ENCODE assay signal across 1 cellular context in the genomic region with DNA sequence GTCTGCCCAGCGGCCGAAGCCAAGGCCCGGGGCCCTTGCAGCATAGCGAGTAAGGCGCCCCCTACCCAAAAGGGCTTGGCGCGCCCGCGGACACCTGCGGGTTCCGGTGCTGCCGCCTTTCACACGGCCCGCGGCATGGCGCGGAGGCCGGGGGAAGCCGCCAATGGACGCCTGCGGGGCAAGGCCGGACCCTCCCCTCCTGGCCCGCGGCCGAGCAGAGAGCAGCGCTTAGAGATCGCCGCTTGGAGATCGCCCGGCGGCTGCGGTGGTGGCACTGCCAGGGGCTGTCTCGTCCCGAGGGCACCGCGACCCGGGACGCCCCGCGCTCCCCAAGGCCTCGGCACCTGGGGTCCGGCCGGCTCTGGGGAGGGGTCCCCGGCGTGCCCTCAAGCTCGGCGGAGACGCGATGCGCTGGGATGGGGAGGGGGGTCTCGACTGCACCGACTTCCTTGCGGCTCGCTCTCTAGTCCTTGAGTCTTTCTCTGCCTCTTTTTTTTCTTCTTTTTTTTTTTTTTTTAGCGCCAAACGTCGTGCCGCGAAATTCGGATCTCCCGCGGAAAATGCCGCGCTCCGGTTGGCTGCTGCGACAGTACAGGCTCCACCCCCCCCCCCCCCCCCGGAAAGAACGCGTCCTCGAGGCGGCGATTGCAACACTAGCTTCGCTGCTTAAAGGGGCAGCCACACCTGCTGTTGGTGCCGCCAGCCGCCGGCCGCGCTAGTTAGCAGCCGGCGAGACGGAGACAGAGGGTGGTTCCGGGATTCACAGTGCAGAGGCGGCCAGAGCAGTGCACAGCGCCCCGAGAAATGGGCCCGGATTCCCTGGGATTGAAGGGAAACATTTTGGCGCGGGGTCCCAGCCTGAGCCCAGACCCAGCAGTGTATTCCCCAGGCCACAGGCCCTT.
TF ChIP-seq lines count a peak whose summit lies in the region.

A gene with protein sequence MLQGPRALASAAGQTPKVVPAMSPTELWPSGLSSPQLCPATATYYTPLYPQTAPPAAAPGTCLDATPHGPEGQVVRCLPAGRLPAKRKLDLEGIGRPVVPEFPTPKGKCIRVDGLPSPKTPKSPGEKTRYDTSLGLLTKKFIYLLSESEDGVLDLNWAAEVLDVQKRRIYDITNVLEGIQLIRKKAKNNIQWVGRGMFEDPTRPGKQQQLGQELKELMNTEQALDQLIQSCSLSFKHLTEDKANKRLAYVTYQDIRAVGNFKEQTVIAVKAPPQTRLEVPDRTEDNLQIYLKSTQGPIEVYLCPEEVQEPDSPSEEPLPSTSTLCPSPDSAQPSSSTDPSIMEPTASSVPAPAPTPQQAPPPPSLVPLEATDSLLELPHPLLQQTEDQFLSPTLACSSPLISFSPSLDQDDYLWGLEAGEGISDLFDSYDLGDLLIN (minus strand): TSS at position 484 of the 902 bp plus-strand sequence. CDS start 440 bp downstream, at position 44.

TF ChIP-seq in HepG2, 621 proteins besides CTCF, POLR2A, EP300 and RAD21 (continued from another document and continues in another):
- TF ChIP-seq ZNF441 (CRISPR knock-in tag; IDR thresholded peaks at IDR 0.05; ENCODE audit: borderline replicate concordance), result 0 out of 2 replicates have a peak, but pooled peaks have one; percentile 56
- no peak for TF ChIP-seq XBP1 (CRISPR knock-in tag; IDR thresholded peaks at IDR 0.05)
- TF ChIP-seq ZNF768 (CRISPR knock-in tag; IDR thresholded peaks at IDR 0.05), result peak; percentile 94
- no peak for TF ChIP-seq ZNF160 (CRISPR knock-in tag; IDR thresholded peaks at IDR 0.05)
- TF ChIP-seq, protein P1, sequence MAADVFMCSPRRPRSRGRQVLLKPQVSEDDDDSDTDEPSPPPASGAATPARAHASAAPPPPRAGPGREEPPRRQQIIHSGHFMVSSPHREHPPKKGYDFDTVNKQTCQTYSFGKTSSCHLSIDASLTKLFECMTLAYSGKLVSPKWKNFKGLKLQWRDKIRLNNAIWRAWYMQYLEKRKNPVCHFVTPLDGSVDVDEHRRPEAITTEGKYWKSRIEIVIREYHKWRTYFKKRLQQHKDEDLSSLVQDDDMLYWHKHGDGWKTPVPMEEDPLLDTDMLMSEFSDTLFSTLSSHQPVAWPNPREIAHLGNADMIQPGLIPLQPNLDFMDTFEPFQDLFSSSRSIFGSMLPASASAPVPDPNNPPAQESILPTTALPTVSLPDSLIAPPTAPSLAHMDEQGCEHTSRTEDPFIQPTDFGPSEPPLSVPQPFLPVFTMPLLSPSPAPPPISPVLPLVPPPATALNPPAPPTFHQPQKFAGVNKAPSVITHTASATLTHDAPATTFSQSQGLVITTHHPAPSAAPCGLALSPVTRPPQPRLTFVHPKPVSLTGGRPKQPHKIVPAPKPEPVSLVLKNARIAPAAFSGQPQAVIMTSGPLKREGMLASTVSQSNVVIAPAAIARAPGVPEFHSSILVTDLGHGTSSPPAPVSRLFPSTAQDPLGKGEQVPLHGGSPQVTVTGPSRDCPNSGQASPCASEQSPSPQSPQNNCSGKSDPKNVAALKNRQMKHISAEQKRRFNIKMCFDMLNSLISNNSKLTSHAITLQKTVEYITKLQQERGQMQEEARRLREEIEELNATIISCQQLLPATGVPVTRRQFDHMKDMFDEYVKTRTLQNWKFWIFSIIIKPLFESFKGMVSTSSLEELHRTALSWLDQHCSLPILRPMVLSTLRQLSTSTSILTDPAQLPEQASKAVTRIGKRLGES (CRISPR knock-in tag; IDR thresholded peaks at IDR 0.05; ENCODE audit: borderline replicate concordance), result no peak; the same call in 1 of the 2 replicates
- TF ChIP-seq DNMT3B (CRISPR knock-in tag; conservative IDR thresholded peaks at IDR 0.05), result no peak
- TF ChIP-seq, protein P2, sequence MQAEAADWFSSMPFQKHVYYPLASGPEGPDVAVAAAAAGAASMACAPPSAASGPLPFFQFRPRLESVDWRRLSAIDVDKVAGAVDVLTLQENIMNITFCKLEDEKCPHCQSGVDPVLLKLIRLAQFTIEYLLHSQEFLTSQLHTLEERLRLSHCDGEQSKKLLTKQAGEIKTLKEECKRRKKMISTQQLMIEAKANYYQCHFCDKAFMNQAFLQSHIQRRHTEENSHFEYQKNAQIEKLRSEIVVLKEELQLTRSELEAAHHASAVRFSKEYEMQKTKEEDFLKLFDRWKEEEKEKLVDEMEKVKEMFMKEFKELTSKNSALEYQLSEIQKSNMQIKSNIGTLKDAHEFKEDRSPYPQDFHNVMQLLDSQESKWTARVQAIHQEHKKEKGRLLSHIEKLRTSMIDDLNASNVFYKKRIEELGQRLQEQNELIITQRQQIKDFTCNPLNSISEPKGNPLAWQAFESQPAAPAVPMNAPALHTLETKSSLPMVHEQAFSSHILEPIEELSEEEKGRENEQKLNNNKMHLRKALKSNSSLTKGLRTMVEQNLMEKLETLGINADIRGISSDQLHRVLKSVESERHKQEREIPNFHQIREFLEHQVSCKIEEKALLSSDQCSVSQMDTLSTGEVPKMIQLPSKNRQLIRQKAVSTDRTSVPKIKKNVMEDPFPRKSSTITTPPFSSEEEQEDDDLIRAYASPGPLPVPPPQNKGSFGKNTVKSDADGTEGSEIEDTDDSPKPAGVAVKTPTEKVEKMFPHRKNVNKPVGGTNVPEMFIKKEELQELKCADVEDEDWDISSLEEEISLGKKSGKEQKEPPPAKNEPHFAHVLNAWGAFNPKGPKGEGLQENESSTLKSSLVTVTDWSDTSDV (CRISPR knock-in tag; IDR thresholded peaks at IDR 0.05), result 0 out of 2 replicates have a peak, but pooled peaks have one; percentile 57
- TF ChIP-seq SKI (IDR thresholded peaks at IDR 0.05; ENCODE audit: partially characterized antibody), result peak; percentile 61
- 0 out of 2 replicates have a peak, but pooled peaks have one; percentile 22 for TF ChIP-seq ZBTB3 (CRISPR knock-in tag; IDR thresholded peaks at IDR 0.05; ENCODE audit: borderline replicate concordance, low read depth)
- peak; percentile 13; the same call in 1 of the 2 replicates for TF ChIP-seq ZNF124 (CRISPR knock-in tag; IDR thresholded peaks at IDR 0.05)
- TF ChIP-seq ZBTB42 (CRISPR knock-in tag; IDR thresholded peaks at IDR 0.05), result no peak
- no peak for TF ChIP-seq TRIM24 (CRISPR knock-in tag; IDR thresholded peaks at IDR 0.05)
- peak; percentile 50; the same call in 1 of the 2 replicates for TF ChIP-seq ZNF670 (CRISPR knock-in tag; IDR thresholded peaks at IDR 0.05; ENCODE audit: borderline replicate concordance)
- TF ChIP-seq TAF1 (CRISPR knock-in tag; IDR thresholded peaks at IDR 0.05), result peak; percentile 11; the same call in 1 of the 2 replicates
- TF ChIP-seq, protein P3, sequence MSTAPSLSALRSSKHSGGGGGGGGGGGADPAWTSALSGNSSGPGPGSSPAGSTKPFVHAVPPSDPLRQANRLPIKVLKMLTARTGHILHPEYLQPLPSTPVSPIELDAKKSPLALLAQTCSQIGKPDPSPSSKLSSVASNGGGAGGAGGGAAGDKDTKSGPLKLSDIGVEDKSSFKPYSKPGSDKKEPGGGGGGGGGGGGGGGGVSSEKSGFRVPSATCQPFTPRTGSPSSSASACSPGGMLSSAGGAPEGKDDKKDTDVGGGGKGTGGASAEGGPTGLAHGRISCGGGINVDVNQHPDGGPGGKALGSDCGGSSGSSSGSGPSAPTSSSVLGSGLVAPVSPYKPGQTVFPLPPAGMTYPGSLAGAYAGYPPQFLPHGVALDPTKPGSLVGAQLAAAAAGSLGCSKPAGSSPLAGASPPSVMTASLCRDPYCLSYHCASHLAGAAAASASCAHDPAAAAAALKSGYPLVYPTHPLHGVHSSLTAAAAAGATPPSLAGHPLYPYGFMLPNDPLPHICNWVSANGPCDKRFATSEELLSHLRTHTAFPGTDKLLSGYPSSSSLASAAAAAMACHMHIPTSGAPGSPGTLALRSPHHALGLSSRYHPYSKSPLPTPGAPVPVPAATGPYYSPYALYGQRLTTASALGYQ (CRISPR knock-in tag; IDR thresholded peaks at IDR 0.05), result no peak
- TF ChIP-seq, protein P4, sequence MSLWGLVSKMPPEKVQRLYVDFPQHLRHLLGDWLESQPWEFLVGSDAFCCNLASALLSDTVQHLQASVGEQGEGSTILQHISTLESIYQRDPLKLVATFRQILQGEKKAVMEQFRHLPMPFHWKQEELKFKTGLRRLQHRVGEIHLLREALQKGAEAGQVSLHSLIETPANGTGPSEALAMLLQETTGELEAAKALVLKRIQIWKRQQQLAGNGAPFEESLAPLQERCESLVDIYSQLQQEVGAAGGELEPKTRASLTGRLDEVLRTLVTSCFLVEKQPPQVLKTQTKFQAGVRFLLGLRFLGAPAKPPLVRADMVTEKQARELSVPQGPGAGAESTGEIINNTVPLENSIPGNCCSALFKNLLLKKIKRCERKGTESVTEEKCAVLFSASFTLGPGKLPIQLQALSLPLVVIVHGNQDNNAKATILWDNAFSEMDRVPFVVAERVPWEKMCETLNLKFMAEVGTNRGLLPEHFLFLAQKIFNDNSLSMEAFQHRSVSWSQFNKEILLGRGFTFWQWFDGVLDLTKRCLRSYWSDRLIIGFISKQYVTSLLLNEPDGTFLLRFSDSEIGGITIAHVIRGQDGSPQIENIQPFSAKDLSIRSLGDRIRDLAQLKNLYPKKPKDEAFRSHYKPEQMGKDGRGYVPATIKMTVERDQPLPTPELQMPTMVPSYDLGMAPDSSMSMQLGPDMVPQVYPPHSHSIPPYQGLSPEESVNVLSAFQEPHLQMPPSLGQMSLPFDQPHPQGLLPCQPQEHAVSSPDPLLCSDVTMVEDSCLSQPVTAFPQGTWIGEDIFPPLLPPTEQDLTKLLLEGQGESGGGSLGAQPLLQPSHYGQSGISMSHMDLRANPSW (CRISPR knock-in tag; IDR thresholded peaks at IDR 0.05; ENCODE audit: borderline replicate concordance), result peak; percentile 24; the same call in 1 of the 2 replicates
- peak; percentile 68 for TF ChIP-seq NFYB (CRISPR knock-in tag; IDR thresholded peaks at IDR 0.05)
- TF ChIP-seq, protein P5, sequence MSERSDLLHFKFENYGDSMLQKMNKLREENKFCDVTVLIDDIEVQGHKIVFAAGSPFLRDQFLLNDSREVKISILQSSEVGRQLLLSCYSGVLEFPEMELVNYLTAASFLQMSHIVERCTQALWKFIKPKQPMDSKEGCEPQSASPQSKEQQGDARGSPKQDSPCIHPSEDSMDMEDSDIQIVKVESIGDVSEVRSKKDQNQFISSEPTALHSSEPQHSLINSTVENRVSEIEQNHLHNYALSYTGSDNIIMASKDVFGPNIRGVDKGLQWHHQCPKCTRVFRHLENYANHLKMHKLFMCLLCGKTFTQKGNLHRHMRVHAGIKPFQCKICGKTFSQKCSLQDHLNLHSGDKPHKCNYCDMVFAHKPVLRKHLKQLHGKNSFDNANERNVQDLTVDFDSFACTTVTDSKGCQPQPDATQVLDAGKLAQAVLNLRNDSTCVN (CRISPR knock-in tag; IDR thresholded peaks at IDR 0.05; ENCODE audit: borderline replicate concordance), result no peak
- TF ChIP-seq, protein P6, sequence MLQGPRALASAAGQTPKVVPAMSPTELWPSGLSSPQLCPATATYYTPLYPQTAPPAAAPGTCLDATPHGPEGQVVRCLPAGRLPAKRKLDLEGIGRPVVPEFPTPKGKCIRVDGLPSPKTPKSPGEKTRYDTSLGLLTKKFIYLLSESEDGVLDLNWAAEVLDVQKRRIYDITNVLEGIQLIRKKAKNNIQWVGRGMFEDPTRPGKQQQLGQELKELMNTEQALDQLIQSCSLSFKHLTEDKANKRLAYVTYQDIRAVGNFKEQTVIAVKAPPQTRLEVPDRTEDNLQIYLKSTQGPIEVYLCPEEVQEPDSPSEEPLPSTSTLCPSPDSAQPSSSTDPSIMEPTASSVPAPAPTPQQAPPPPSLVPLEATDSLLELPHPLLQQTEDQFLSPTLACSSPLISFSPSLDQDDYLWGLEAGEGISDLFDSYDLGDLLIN (CRISPR knock-in tag; IDR thresholded peaks at IDR 0.05; ENCODE audit: borderline replicate concordance), result peak; percentile 26; the same call in 1 of the 2 replicates
- TF ChIP-seq ZFP1 (CRISPR knock-in tag; IDR thresholded peaks at IDR 0.05), result no peak
- TF ChIP-seq ZNF496 (CRISPR knock-in tag; IDR thresholded peaks at IDR 0.05; ENCODE audit: insufficient replicate concordance), result no peak
- 0 out of 2 replicates have a peak, but pooled peaks have one; percentile 5 for TF ChIP-seq KDM6A (CRISPR knock-in tag; IDR thresholded peaks at IDR 0.05; ENCODE audit: low read depth)
- TF ChIP-seq, protein P7, sequence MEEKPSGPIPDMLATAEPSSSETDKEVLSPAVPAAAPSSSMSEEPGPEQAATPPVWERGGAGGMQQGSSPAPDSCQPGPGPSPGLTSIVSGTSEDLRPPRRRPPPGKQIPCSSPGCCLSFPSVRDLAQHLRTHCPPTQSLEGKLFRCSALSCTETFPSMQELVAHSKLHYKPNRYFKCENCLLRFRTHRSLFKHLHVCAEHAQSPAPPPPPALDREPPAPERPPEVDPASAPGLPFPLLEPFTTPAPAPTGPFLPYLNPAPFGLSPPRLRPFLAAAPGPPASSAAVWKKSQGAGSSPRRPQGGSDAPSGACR (CRISPR knock-in tag; IDR thresholded peaks at IDR 0.05), result 0 out of 2 replicates have a peak, but pooled peaks have one; percentile 19
- TF ChIP-seq, protein P8, sequence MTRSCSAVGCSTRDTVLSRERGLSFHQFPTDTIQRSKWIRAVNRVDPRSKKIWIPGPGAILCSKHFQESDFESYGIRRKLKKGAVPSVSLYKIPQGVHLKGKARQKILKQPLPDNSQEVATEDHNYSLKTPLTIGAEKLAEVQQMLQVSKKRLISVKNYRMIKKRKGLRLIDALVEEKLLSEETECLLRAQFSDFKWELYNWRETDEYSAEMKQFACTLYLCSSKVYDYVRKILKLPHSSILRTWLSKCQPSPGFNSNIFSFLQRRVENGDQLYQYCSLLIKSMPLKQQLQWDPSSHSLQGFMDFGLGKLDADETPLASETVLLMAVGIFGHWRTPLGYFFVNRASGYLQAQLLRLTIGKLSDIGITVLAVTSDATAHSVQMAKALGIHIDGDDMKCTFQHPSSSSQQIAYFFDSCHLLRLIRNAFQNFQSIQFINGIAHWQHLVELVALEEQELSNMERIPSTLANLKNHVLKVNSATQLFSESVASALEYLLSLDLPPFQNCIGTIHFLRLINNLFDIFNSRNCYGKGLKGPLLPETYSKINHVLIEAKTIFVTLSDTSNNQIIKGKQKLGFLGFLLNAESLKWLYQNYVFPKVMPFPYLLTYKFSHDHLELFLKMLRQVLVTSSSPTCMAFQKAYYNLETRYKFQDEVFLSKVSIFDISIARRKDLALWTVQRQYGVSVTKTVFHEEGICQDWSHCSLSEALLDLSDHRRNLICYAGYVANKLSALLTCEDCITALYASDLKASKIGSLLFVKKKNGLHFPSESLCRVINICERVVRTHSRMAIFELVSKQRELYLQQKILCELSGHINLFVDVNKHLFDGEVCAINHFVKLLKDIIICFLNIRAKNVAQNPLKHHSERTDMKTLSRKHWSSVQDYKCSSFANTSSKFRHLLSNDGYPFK (CRISPR knock-in tag; IDR thresholded peaks at IDR 0.05; ENCODE audit: borderline replicate concordance), result 0 out of 2 replicates have a peak, but pooled peaks have one; percentile 43
- no peak for TF ChIP-seq ZFP36L1 (CRISPR knock-in tag; IDR thresholded peaks at IDR 0.05)
- TF ChIP-seq, protein P9, sequence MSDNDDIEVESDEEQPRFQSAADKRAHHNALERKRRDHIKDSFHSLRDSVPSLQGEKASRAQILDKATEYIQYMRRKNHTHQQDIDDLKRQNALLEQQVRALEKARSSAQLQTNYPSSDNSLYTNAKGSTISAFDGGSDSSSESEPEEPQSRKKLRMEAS (IDR thresholded peaks at IDR 0.05), result peak; percentile 81
